31 cellular contexts compared by ENCODE assay signal in genomic region chr2:196074631-196075030, GRCh38. TPM values are rescaled to one million over a fixed set of nuclear protein-coding genes. Genes with fewer than 3 reads are reported as not detected.
"Had no signal": no experiment of that assay in that cellular context is flagged by ENCODE, and none has a peak within 500 bp of the region (broad histone marks: within the 10 kb centered on the region; RNA-seq: fewer than 3 reads in every experiment).

No MANE protein-coding gene starts in this region.

- FAIRE-seq: astrocyte, K562 had no signal

- ATAC-seq: activated CD8-positive, alpha-beta T cell treated with anti-CD3 and anti-CD28 coated beads for 36 hours; activated T-cell treated with anti-CD3 and anti-CD28 coated beads, Interleukin-2, amount 50 U/mL, for 72 hours; activated T-helper 17 cell treated with anti-CD3 and anti-CD28 coated beads, Interleukin-2, amount 50 U/mL, for 72 hours; body of pancreas; K562; PC-3 had no signal

- DNase-seq: activated CD4-positive, alpha-beta T cell treated with anti-CD3 and anti-CD28 coated beads for 1 hour; activated CD4-positive, alpha-beta T cell treated with anti-CD3 and anti-CD28 coated beads for 48 hours; activated CD4-positive, alpha-beta T cell treated with anti-CD3 and anti-CD28 coated beads, Interleukin-2, amount 50 U/mL, for 4 hours; activated CD4-positive, CD25-positive, alpha-beta regulatory T cell; activated CD8-positive, alpha-beta T cell treated with anti-CD3 and anti-CD28 coated beads for 36 hours; activated effector memory CD4-positive, alpha-beta T cell treated with anti-CD3 and anti-CD28 coated beads, Interleukin-2, amount 50 U/mL, for 16 hours; activated naive CD4-positive, alpha-beta T cell; activated naive CD4-positive, alpha-beta T cell treated with anti-CD3 and anti-CD28 coated beads, Interleukin-2, amount 50 U/mL, for 16 hours; activated naive CD8-positive, alpha-beta T cell treated with anti-CD3 and anti-CD28 coated beads for 36 hours; activated T-cell treated with anti-CD3 and anti-CD28 coated beads, Interleukin-2, amount 50 U/mL, for 1 hour; activated T-cell treated with anti-CD3 and anti-CD28 coated beads, Interleukin-2, amount 50 U/mL, for 72 hours; amygdala; body of pancreas; MG63; NCI-H1048; NCI-H1436 treated with DMSO at 0.1 percent for 48 hours; NCI-H1694 treated with DMSO at 0.1 percent for 48 hours; NCI-H2029; NCI-H345; NCI-H524 treated with DMSO at 0.1 percent for 48 hours; NK-92 treated with Interleukin-12 subunit alpha and Interleukin-12 subunit beta, amount 100 ng/mL, for 24 hours; PC-3; Peyer's patch; RPMI8226; SHP77 treated with DMSO at 0.1 percent for 48 hours; SW 1271; T1000; WERI-Rb-1 had no signal

RNA-seq across cellular contexts. Expression of gene DNAH7, which starts 6.0 kb away (rescaled TPM):
- total RNA-seq: activated T-helper 17 cell treated with anti-CD3 and anti-CD28 coated beads, Interleukin-2, amount 50 U/mL, for 72 hours had no signal
